ENCODE assay signal across 1 cellular context in genomic region chr12:79690156-79690605, GRCh38.
TF ChIP-seq lines count a peak whose summit lies in the region.

No MANE protein-coding gene starts in this region.

TF ChIP-seq in HEK293, 187 proteins besides CTCF, POLR2A, EP300 and RAD21 (continued from another document and continues in another):
- TF ChIP-seq PRDM10 (tag by site-specific recombination; IDR thresholded peaks at IDR 0.05) (no peak), ZNF558 (tag by site-specific recombination; IDR thresholded peaks at IDR 0.05) (no peak), KLF9 (tag by site-specific recombination; IDR thresholded peaks at IDR 0.05; ENCODE audit: low read depth) (peak; percentile 59), ZNF654 (tag by site-specific recombination; IDR thresholded peaks at IDR 0.05; ENCODE audit: low read depth) (no peak), ZNF214 (tag by site-specific recombination; IDR thresholded peaks at IDR 0.05; ENCODE audit: borderline replicate concordance) (no peak), ZNF223 (tag by site-specific recombination; IDR thresholded peaks at IDR 0.05) (no peak), ZNF791 (tag by site-specific recombination; IDR thresholded peaks at IDR 0.05) (no peak), ZNF184 (tag by site-specific recombination; IDR thresholded peaks at IDR 0.05) (no peak), REPIN1 (tag by site-specific recombination; IDR thresholded peaks at IDR 0.05; ENCODE audit: low read depth) (no peak), ZSCAN30 (tag by site-specific recombination; IDR thresholded peaks at IDR 0.05) (no peak), YY1 (tag by site-specific recombination; IDR thresholded peaks at IDR 0.05) (no peak), TCF7L2 (IDR thresholded peaks at IDR 0.05; ENCODE audit: borderline replicate concordance, low read depth, low read length) (no peak), SCRT2 (tag by site-specific recombination; IDR thresholded peaks at IDR 0.05) (no peak), OVOL3 (tag by site-specific recombination; IDR thresholded peaks at IDR 0.05) (no peak), ZNF292 (tag by site-specific recombination; IDR thresholded peaks at IDR 0.05; ENCODE audit: borderline replicate concordance, low read depth) (no peak), ZNF157 (tag by site-specific recombination; IDR thresholded peaks at IDR 0.05) (no peak), REST (tag by site-specific recombination; IDR thresholded peaks at IDR 0.05) (no peak), ZNF776 (tag by site-specific recombination; IDR thresholded peaks at IDR 0.05; ENCODE audit: borderline replicate concordance) (no peak), ZNF501 (tag by site-specific recombination; IDR thresholded peaks at IDR 0.05) (no peak), SP3 (tag by site-specific recombination; IDR thresholded peaks at IDR 0.05) (peak; percentile 75; the same call in 1 of the 2 replicates), ZNF221 (tag by site-specific recombination; IDR thresholded peaks at IDR 0.05; ENCODE audit: borderline replicate concordance) (no peak), ZNF175 (tag by site-specific recombination; IDR thresholded peaks at IDR 0.05) (no peak), ZNF623 (tag by site-specific recombination; IDR thresholded peaks at IDR 0.05) (no peak), ZNF600 (tag by site-specific recombination; IDR thresholded peaks at IDR 0.05) (no peak), KLF7 (tag by site-specific recombination; IDR thresholded peaks at IDR 0.05; ENCODE audit: borderline replicate concordance) (no peak; the same call in 1 of the 2 replicates), ZNF202 (tag by site-specific recombination; IDR thresholded peaks at IDR 0.05; ENCODE audit: borderline replicate concordance) (no peak), ZNF138 (tag by site-specific recombination; IDR thresholded peaks at IDR 0.05; ENCODE audit: borderline replicate concordance) (no peak), ZNF121 (tag by site-specific recombination; IDR thresholded peaks at IDR 0.05) (no peak), ZNF174 (tag by site-specific recombination; IDR thresholded peaks at IDR 0.05) (no peak), ZNF555 (tag by site-specific recombination; conservative IDR thresholded peaks at IDR 0.05) (no peak), ZNF335 (tag by site-specific recombination; conservative IDR thresholded peaks at IDR 0.05) (no peak), ZNF146 (tag by site-specific recombination; IDR thresholded peaks at IDR 0.05) (no peak), ZNF843 (tag by site-specific recombination; IDR thresholded peaks at IDR 0.05) (no peak), ZNF785 (tag by site-specific recombination; IDR thresholded peaks at IDR 0.05) (no peak), ZNF473 (tag by site-specific recombination; IDR thresholded peaks at IDR 0.05) (no peak), MZF1 (tag by site-specific recombination; IDR thresholded peaks at IDR 0.05; ENCODE audit: borderline replicate concordance) (no peak), ZNF239 (tag by site-specific recombination; IDR thresholded peaks at IDR 0.05) (no peak), ZXDB (tag by site-specific recombination; IDR thresholded peaks at IDR 0.05) (no peak), ZNF580 (tag by site-specific recombination; IDR thresholded peaks at IDR 0.05) (no peak), ZNF624 (tag by site-specific recombination; IDR thresholded peaks at IDR 0.05) (no peak), ZNF664 (tag by site-specific recombination; IDR thresholded peaks at IDR 0.05) (no peak)
- TF ChIP-seq, protein P1, sequence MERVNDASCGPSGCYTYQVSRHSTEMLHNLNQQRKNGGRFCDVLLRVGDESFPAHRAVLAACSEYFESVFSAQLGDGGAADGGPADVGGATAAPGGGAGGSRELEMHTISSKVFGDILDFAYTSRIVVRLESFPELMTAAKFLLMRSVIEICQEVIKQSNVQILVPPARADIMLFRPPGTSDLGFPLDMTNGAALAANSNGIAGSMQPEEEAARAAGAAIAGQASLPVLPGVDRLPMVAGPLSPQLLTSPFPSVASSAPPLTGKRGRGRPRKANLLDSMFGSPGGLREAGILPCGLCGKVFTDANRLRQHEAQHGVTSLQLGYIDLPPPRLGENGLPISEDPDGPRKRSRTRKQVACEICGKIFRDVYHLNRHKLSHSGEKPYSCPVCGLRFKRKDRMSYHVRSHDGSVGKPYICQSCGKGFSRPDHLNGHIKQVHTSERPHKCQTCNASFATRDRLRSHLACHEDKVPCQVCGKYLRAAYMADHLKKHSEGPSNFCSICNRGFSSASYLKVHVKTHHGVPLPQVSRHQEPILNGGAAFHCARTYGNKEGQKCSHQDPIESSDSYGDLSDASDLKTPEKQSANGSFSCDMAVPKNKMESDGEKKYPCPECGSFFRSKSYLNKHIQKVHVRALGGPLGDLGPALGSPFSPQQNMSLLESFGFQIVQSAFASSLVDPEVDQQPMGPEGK (tag by site-specific recombination; IDR thresholded peaks at IDR 0.05): peak; percentile 63
- TF ChIP-seq, protein P2, sequence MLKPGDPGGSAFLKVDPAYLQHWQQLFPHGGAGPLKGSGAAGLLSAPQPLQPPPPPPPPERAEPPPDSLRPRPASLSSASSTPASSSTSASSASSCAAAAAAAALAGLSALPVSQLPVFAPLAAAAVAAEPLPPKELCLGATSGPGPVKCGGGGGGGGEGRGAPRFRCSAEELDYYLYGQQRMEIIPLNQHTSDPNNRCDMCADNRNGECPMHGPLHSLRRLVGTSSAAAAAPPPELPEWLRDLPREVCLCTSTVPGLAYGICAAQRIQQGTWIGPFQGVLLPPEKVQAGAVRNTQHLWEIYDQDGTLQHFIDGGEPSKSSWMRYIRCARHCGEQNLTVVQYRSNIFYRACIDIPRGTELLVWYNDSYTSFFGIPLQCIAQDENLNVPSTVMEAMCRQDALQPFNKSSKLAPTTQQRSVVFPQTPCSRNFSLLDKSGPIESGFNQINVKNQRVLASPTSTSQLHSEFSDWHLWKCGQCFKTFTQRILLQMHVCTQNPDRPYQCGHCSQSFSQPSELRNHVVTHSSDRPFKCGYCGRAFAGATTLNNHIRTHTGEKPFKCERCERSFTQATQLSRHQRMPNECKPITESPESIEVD (tag by site-specific recombination; IDR thresholded peaks at IDR 0.05): no peak
- TF ChIP-seq, protein P3, sequence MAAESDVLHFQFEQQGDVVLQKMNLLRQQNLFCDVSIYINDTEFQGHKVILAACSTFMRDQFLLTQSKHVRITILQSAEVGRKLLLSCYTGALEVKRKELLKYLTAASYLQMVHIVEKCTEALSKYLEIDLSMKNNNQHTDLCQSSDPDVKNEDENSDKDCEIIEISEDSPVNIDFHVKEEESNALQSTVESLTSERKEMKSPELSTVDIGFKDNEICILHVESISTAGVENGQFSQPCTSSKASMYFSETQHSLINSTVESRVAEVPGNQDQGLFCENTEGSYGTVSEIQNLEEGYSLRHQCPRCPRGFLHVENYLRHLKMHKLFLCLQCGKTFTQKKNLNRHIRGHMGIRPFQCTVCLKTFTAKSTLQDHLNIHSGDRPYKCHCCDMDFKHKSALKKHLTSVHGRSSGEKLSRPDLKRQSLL (tag by site-specific recombination; IDR thresholded peaks at IDR 0.05): no peak
- TF ChIP-seq, protein P4, sequence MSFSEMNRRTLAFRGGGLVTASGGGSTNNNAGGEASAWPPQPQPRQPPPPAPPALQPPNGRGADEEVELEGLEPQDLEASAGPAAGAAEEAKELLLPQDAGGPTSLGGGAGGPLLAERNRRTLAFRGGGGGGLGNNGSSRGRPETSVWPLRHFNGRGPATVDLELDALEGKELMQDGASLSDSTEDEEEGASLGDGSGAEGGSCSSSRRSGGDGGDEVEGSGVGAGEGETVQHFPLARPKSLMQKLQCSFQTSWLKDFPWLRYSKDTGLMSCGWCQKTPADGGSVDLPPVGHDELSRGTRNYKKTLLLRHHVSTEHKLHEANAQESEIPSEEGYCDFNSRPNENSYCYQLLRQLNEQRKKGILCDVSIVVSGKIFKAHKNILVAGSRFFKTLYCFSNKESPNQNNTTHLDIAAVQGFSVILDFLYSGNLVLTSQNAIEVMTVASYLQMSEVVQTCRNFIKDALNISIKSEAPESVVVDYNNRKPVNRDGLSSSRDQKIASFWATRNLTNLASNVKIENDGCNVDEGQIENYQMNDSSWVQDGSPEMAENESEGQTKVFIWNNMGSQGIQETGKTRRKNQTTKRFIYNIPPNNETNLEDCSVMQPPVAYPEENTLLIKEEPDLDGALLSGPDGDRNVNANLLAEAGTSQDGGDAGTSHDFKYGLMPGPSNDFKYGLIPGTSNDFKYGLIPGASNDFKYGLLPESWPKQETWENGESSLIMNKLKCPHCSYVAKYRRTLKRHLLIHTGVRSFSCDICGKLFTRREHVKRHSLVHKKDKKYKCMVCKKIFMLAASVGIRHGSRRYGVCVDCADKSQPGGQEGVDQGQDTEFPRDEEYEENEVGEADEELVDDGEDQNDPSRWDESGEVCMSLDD (tag by site-specific recombination; IDR thresholded peaks at IDR 0.05): 0 out of 2 replicates have a peak, but pooled peaks have one; percentile 54
- TF ChIP-seq, protein P5, sequence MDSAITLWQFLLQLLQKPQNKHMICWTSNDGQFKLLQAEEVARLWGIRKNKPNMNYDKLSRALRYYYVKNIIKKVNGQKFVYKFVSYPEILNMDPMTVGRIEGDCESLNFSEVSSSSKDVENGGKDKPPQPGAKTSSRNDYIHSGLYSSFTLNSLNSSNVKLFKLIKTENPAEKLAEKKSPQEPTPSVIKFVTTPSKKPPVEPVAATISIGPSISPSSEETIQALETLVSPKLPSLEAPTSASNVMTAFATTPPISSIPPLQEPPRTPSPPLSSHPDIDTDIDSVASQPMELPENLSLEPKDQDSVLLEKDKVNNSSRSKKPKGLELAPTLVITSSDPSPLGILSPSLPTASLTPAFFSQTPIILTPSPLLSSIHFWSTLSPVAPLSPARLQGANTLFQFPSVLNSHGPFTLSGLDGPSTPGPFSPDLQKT (IDR thresholded peaks at IDR 0.05; ENCODE audit: borderline replicate concordance, low read depth, low read length): no peak
- TF ChIP-seq, protein P6, sequence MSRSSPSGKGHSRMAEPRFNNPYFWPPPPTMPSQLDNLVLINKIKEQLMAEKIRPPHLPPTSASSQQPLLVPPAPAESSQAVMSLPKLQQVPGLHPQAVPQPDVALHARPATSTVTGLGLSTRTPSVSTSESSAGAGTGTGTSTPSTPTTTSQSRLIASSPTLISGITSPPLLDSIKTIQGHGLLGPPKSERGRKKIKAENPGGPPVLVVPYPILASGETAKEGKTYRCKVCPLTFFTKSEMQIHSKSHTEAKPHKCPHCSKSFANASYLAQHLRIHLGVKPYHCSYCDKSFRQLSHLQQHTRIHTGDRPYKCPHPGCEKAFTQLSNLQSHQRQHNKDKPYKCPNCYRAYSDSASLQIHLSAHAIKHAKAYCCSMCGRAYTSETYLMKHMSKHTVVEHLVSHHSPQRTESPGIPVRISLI (tag by site-specific recombination; IDR thresholded peaks at IDR 0.05): no peak
